Comparison of ENCODE assay signal across 1 cellular context in genomic region chr9:137423001-137423809, GRCh38.
A peak's percentile ranks its signal among the peaks of the same experiment; 100 is the strongest.
TF ChIP-seq lines count a peak whose summit lies in the region.

A gene with protein sequence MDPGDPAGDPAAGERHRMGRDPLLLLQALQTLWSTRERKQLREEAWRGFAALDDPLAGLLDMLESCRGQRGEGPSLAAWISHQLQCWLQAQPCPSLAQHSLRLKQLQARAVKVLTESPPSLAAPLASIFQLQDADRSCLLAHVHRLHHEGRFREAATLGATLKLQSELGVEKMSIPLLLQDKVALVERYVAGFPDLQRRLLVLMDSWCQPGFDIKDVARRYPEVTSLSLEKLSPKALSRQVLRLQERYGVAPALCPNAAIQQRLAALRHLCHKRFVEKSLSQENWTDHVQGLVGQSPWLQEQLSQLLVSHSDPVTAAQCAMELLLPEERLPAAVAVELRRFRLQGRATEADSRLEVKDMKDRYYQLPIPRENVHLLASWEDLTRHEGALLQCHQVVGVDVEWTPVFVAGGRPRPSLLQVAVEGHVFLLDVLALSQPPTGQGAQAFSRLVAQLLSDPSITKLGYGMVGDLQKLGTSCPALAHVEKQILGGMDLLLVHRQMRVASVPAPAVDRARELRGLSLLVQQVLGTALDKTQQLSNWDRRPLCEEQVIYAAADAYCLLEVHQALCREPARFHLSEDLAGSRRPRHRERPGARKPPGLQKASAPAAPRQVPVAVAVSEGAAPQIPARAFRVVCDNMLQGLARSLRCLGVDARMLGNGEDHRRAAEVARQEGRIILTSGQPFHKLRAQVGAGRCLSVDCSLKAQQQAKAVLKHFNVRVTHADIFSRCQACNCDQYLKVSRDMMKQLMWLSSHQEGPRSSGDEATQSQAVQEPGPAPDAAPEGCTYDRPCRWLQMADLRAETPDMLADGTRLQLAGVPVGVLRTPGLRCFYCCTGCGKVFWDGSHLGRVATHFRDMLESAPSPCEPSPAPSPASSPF (minus strand): TSS chr9:137423162. CDS start chr9:137395357, 27,805 bp downstream.
NOXA1 (plus strand) TSS chr9:137423393; CDS start chr9:137423530, 137 bp downstream.

TF ChIP-seq in HEK293, 187 proteins besides CTCF, POLR2A, EP300 and RAD21 (continued from another document and continues in another):
- TF ChIP-seq PBX3 (CRISPR knock-in tag; IDR thresholded peaks at IDR 0.05) (peak; percentile 69; the same call in 1 of the 2 replicates), ZBTB11 (tag by site-specific recombination; conservative IDR thresholded peaks at IDR 0.05; ENCODE audit: low read depth) (peak; percentile 98), ZNF24 (tag by site-specific recombination; IDR thresholded peaks at IDR 0.05) (0 out of 2 replicates have a peak, but pooled peaks have one; percentile 29), YY2 (tag by site-specific recombination; IDR thresholded peaks at IDR 0.05) (peak; percentile 46; the same call in 1 of the 2 replicates), SP2 (tag by site-specific recombination; IDR thresholded peaks at IDR 0.05) (peak; percentile 78), ZNF580 (tag by site-specific recombination; IDR thresholded peaks at IDR 0.05) (peak; percentile 66; the same call in 1 of the 2 replicates), KLF7 (tag by site-specific recombination; IDR thresholded peaks at IDR 0.05; ENCODE audit: borderline replicate concordance) (peak; percentile 66; the same call in 1 of the 2 replicates), ZNF76 (tag by site-specific recombination; IDR thresholded peaks at IDR 0.05; ENCODE audit: borderline replicate concordance, low read depth) (peak; percentile 83; the same call in 1 of the 2 replicates), ZNF223 (tag by site-specific recombination; IDR thresholded peaks at IDR 0.05) (no peak), RBAK (tag by site-specific recombination; IDR thresholded peaks at IDR 0.05) (no peak), ZBTB6 (tag by site-specific recombination; IDR thresholded peaks at IDR 0.05) (peak; percentile 52; the same call in 1 of the 2 replicates), KLF16 (tag by site-specific recombination; IDR thresholded peaks at IDR 0.05) (peak; percentile 95), ZBTB1 (tag by site-specific recombination; IDR thresholded peaks at IDR 0.05) (0 out of 2 replicates have a peak, but pooled peaks have one; percentile 32), FEZF1 (tag by site-specific recombination; IDR thresholded peaks at IDR 0.05) (0 out of 2 replicates have a peak, but pooled peaks have one; percentile 8), ZNF391 (tag by site-specific recombination; IDR thresholded peaks at IDR 0.05; ENCODE audit: borderline replicate concordance, low read depth) (0 out of 2 replicates have a peak, but pooled peaks have one; percentile 40), ZNF148 (tag by site-specific recombination; IDR thresholded peaks at IDR 0.05; ENCODE audit: borderline replicate concordance) (0 out of 2 replicates have a peak, but pooled peaks have one; percentile 26), EGR2 (tag by site-specific recombination; IDR thresholded peaks at IDR 0.05; ENCODE audit: low read depth) (peak; percentile 84), SETDB1 (IDR thresholded peaks at IDR 0.05; ENCODE audit: insufficient read length, low read length) (no peak), ZFP69B (tag by site-specific recombination; IDR thresholded peaks at IDR 0.05) (peak; percentile 70), ZFHX2 (tag by site-specific recombination; conservative IDR thresholded peaks at IDR 0.05) (peak; percentile 90), ZBTB8A (tag by site-specific recombination; IDR thresholded peaks at IDR 0.05) (peak; percentile 59), ZNF501 (tag by site-specific recombination; IDR thresholded peaks at IDR 0.05) (peak; percentile 50; the same call in 1 of the 2 replicates), ZNF214 (tag by site-specific recombination; IDR thresholded peaks at IDR 0.05; ENCODE audit: borderline replicate concordance) (no peak), ZNF596 (tag by site-specific recombination; IDR thresholded peaks at IDR 0.05) (0 out of 2 replicates have a peak, but pooled peaks have one; percentile 16), ZXDB (tag by site-specific recombination; IDR thresholded peaks at IDR 0.05) (peak; percentile 31; the same call in 1 of the 2 replicates), KLF9 (tag by site-specific recombination; IDR thresholded peaks at IDR 0.05; ENCODE audit: low read depth) (peak; percentile 97), ZNF184 (tag by site-specific recombination; IDR thresholded peaks at IDR 0.05) (peak; percentile 68; the same call in 1 of the 2 replicates), KLF1 (tag by site-specific recombination; IDR thresholded peaks at IDR 0.05) (peak; percentile 85), SP7 (tag by site-specific recombination; IDR thresholded peaks at IDR 0.05) (peak; percentile 69), ZEB2 (tag by site-specific recombination; IDR thresholded peaks at IDR 0.05) (peak; percentile 39; the same call in 1 of the 2 replicates), ZNF2 (tag by site-specific recombination; IDR thresholded peaks at IDR 0.05) (peak; percentile 57; the same call in 1 of the 2 replicates), HIC1 (tag by site-specific recombination; IDR thresholded peaks at IDR 0.05) (no peak), ZNF513 (tag by site-specific recombination; IDR thresholded peaks at IDR 0.05) (peak; percentile 47; the same call in 1 of the 2 replicates)
- TF ChIP-seq, protein P1, sequence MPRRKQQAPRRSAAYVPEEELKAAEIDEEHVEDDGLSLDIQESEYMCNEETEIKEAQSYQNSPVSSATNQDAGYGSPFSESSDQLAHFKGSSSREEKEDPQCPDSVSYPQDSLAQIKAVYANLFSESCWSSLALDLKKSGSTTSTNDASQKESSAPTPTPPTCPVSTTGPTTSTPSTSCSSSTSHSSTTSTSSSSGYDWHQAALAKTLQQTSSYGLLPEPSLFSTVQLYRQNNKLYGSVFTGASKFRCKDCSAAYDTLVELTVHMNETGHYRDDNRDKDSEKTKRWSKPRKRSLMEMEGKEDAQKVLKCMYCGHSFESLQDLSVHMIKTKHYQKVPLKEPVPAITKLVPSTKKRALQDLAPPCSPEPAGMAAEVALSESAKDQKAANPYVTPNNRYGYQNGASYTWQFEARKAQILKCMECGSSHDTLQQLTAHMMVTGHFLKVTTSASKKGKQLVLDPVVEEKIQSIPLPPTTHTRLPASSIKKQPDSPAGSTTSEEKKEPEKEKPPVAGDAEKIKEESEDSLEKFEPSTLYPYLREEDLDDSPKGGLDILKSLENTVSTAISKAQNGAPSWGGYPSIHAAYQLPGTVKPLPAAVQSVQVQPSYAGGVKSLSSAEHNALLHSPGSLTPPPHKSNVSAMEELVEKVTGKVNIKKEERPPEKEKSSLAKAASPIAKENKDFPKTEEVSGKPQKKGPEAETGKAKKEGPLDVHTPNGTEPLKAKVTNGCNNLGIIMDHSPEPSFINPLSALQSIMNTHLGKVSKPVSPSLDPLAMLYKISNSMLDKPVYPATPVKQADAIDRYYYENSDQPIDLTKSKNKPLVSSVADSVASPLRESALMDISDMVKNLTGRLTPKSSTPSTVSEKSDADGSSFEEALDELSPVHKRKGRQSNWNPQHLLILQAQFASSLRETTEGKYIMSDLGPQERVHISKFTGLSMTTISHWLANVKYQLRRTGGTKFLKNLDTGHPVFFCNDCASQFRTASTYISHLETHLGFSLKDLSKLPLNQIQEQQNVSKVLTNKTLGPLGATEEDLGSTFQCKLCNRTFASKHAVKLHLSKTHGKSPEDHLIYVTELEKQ (tag by site-specific recombination; IDR thresholded peaks at IDR 0.05; ENCODE audit: borderline replicate concordance), result peak; percentile 56; the same call in 1 of the 2 replicates
- TF ChIP-seq, protein P2, sequence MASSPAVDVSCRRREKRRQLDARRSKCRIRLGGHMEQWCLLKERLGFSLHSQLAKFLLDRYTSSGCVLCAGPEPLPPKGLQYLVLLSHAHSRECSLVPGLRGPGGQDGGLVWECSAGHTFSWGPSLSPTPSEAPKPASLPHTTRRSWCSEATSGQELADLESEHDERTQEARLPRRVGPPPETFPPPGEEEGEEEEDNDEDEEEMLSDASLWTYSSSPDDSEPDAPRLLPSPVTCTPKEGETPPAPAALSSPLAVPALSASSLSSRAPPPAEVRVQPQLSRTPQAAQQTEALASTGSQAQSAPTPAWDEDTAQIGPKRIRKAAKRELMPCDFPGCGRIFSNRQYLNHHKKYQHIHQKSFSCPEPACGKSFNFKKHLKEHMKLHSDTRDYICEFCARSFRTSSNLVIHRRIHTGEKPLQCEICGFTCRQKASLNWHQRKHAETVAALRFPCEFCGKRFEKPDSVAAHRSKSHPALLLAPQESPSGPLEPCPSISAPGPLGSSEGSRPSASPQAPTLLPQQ (tag by site-specific recombination; IDR thresholded peaks at IDR 0.05), result peak; percentile 77
